Comparison of ENCODE assay signal across 2 cellular contexts in the genomic region with DNA sequence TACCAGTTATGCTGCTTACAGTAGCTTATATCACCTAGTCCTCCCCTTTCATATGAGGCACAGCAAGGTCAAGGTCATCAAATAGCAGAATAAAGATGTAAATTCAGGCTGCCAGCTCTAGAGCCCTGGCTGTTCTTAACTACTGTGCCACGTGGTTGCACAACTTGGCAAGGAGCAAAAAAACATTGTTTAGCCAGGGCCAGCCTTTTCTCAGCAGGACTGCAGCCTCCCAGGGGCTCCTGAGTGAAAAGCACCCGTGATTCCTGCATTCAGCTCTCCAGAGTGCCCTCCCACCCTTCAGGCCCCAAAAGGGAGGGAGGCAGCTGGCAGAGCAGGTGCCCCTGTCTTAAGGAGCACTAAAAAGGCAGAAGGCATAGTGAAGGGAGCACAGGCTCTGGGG.
TF ChIP-seq lines count a peak whose summit lies in the region.

No MANE protein-coding gene starts in this region.

TF ChIP-seq in SK-N-SH treated with all-trans-retinoic acid at 6 μM for 48 hours, 23 proteins besides CTCF, POLR2A, EP300 and RAD21 (continued from another document):
- TF ChIP-seq, protein P1, sequence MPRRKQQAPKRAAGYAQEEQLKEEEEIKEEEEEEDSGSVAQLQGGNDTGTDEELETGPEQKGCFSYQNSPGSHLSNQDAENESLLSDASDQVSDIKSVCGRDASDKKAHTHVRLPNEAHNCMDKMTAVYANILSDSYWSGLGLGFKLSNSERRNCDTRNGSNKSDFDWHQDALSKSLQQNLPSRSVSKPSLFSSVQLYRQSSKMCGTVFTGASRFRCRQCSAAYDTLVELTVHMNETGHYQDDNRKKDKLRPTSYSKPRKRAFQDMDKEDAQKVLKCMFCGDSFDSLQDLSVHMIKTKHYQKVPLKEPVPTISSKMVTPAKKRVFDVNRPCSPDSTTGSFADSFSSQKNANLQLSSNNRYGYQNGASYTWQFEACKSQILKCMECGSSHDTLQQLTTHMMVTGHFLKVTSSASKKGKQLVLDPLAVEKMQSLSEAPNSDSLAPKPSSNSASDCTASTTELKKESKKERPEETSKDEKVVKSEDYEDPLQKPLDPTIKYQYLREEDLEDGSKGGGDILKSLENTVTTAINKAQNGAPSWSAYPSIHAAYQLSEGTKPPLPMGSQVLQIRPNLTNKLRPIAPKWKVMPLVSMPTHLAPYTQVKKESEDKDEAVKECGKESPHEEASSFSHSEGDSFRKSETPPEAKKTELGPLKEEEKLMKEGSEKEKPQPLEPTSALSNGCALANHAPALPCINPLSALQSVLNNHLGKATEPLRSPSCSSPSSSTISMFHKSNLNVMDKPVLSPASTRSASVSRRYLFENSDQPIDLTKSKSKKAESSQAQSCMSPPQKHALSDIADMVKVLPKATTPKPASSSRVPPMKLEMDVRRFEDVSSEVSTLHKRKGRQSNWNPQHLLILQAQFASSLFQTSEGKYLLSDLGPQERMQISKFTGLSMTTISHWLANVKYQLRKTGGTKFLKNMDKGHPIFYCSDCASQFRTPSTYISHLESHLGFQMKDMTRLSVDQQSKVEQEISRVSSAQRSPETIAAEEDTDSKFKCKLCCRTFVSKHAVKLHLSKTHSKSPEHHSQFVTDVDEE (CRISPR knock-in tag; IDR thresholded peaks at IDR 0.05) = no peak
- TF ChIP-seq, protein P2, sequence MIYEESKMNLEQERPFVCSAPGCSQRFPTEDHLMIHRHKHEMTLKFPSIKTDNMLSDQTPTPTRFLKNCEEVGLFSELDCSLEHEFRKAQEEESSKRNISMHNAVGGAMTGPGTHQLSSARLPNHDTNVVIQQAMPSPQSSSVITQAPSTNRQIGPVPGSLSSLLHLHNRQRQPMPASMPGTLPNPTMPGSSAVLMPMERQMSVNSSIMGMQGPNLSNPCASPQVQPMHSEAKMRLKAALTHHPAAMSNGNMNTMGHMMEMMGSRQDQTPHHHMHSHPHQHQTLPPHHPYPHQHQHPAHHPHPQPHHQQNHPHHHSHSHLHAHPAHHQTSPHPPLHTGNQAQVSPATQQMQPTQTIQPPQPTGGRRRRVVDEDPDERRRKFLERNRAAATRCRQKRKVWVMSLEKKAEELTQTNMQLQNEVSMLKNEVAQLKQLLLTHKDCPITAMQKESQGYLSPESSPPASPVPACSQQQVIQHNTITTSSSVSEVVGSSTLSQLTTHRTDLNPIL (CRISPR knock-in tag; IDR thresholded peaks at IDR 0.05; ENCODE audit: low read depth) = no peak
- TF ChIP-seq ZC3H10 (CRISPR knock-in tag; IDR thresholded peaks at IDR 0.05) (no peak), ZFP30 (CRISPR knock-in tag; IDR thresholded peaks at IDR 0.05) (no peak), RARB (CRISPR knock-in tag; IDR thresholded peaks at IDR 0.05) (no peak), PATZ1 (CRISPR knock-in tag; IDR thresholded peaks at IDR 0.05; ENCODE audit: borderline replicate concordance) (no peak), ZNF565 (CRISPR knock-in tag; conservative IDR thresholded peaks at IDR 0.05; ENCODE audit: low read depth) (no peak), ZNF8 (CRISPR knock-in tag; IDR thresholded peaks at IDR 0.05) (no peak)
- TF ChIP-seq, protein P3, sequence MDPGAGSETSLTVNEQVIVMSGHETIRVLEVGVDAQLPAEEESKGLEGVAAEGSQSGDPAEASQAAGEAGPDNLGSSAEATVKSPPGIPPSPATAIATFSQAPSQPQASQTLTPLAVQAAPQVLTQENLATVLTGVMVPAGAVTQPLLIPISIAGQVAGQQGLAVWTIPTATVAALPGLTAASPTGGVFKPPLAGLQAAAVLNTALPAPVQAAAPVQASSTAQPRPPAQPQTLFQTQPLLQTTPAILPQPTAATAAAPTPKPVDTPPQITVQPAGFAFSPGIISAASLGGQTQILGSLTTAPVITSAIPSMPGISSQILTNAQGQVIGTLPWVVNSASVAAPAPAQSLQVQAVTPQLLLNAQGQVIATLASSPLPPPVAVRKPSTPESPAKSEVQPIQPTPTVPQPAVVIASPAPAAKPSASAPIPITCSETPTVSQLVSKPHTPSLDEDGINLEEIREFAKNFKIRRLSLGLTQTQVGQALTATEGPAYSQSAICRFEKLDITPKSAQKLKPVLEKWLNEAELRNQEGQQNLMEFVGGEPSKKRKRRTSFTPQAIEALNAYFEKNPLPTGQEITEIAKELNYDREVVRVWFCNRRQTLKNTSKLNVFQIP (CRISPR knock-in tag; IDR thresholded peaks at IDR 0.05; ENCODE audit: borderline replicate concordance, low read depth) = no peak
- TF ChIP-seq, protein P4, sequence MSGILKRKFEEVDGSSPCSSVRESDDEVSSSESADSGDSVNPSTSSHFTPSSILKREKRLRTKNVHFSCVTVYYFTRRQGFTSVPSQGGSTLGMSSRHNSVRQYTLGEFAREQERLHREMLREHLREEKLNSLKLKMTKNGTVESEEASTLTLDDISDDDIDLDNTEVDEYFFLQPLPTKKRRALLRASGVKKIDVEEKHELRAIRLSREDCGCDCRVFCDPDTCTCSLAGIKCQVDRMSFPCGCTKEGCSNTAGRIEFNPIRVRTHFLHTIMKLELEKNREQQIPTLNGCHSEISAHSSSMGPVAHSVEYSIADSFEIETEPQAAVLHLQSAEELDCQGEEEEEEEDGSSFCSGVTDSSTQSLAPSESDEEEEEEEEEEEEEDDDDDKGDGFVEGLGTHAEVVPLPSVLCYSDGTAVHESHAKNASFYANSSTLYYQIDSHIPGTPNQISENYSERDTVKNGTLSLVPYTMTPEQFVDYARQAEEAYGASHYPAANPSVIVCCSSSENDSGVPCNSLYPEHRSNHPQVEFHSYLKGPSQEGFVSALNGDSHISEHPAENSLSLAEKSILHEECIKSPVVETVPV (CRISPR knock-in tag; IDR thresholded peaks at IDR 0.05) = no peak
TF ChIP-seq in SK-N-SH treated with all-trans-retinoic acid at 6 μM for 48 hours: peak in this region for 0.

TF ChIP-seq in SK-N-SH, 30 proteins besides CTCF, POLR2A, EP300 and RAD21 (continued from another document):
- TF ChIP-seq IRF3 (IDR thresholded peaks at IDR 0.05; ENCODE audit: low read depth, low read length) = no peak
- TF ChIP-seq EZH2phosphoT487 (IDR thresholded peaks at IDR 0.05; ENCODE audit: borderline replicate concordance, low read depth) = no peak
- no peak for TF ChIP-seq MEF2A (IDR thresholded peaks at IDR 0.05; ENCODE audit: borderline replicate concordance, low read depth)
- no peak for TF ChIP-seq USF2 (IDR thresholded peaks at IDR 0.05; ENCODE audit: borderline replicate concordance, low read depth, low read length)
- TF ChIP-seq MXI1 (IDR thresholded peaks at IDR 0.05; ENCODE audit: low read depth, low read length) = no peak
- no peak for TF ChIP-seq FOXJ3 (CRISPR knock-in tag; IDR thresholded peaks at IDR 0.05)
- TF ChIP-seq FOXM1 (IDR thresholded peaks at IDR 0.05; ENCODE audit: low read depth) = no peak
- no peak for TF ChIP-seq RXRA (IDR thresholded peaks at IDR 0.05; ENCODE audit: borderline replicate concordance, low read depth)
- no peak for TF ChIP-seq NFIC (IDR thresholded peaks at IDR 0.05; ENCODE audit: borderline replicate concordance)
- no peak for TF ChIP-seq CHD2 (IDR thresholded peaks at IDR 0.05; ENCODE audit: low read length, partially characterized antibody)
